ENCODE assay signal across 16 cellular contexts in genomic region chr3:23601020-23601822, GRCh38.
DNase-seq lines count a peak whose midpoint lies in the region; ATAC-seq and TF ChIP-seq lines count a peak whose summit lies in the region.
"Had no signal": no experiment of that assay in that cellular context is flagged by ENCODE, and none has a peak within 500 bp of the region (broad histone marks: within the 10 kb centered on the region; RNA-seq: fewer than 3 reads in every experiment).

No MANE protein-coding gene starts in this region.

- H3K9me3 ChIP-seq in thoracic aorta, result no peaks in the 10 kb centered on the region

- no peaks in the 10 kb centered on the region for H3K27me3 ChIP-seq in thoracic aorta (replicated peaks; ENCODE audit: insufficient read depth)
- H3K27me3 ChIP-seq: heart right ventricle, left lung, right atrium auricular region had no signal

- no peaks in the 10 kb centered on the region for H3K36me3 ChIP-seq in thoracic aorta
- H3K36me3 ChIP-seq: left lung, right atrium auricular region, WERI-Rb-1 had no signal

- peak; percentile 9 for ATAC-seq in thoracic aorta (ENCODE audit: insufficient number of reproducible peaks, low FRiP score, low read depth)
- ATAC-seq: heart right ventricle; left lung; stimulated activated effector memory CD8-positive, alpha-beta T cell treated with anti-CD3 and anti-CD28 coated beads, Interleukin-12 subunit alpha, Interleukin-12 subunit beta, amount 100 ng/mL, for 72 hours had no signal

- no peak overlapping the region for H3K27ac ChIP-seq in thoracic aorta
- H3K27ac ChIP-seq: heart right ventricle, left lung, right atrium auricular region, WERI-Rb-1 had no signal

- DNase-seq in HCEC 1CT (peak; percentile 10), amniotic epithelial cell (ENCODE audit: low read depth) (peak; percentile 57), iris pigment epithelial cell (ENCODE audit: low read depth) (peak; percentile 36), thoracic aorta (ENCODE audit: low spot score) (no peak), HUDEP-2 (lab: John Stamatoyannopoulos, UW; ENCODE audit: unreplicated experiment in 76 of 76) (no peak), T-helper 2 cell (no peak), H4 (ENCODE audit: low spot score) (no peak)
- DNase-seq: activated gamma-delta T cell treated with Interleukin-2 at 50 U/mL for 16 hours; heart right ventricle; left lung; naive B cell; NCI-H2081 treated with DMSO at 0.1 percent for 48 hours; stimulated activated CD4-positive, alpha-beta T cell treated with anti-CD3 and anti-CD28 coated beads, Interleukin-4, amount 100 ng/mL, for 4 hours; WERI-Rb-1 had no signal

- H3K4me1 ChIP-seq in thoracic aorta (ENCODE audit: control insufficient read depth in 1 of 2, low read depth in 2 of 2), result peaks cover 0 to 18% of the 10 kb centered on the region in 2 donors
- H3K4me1 ChIP-seq: left lung, right atrium auricular region had no signal

- peak overlapping the region; percentile 42 for H3K4me3 ChIP-seq in thoracic aorta
- H3K4me3 ChIP-seq: heart right ventricle, left lung, right atrium auricular region had no signal

- no peak for TF ChIP-seq CTCF in thoracic aorta (IDR thresholded peaks at IDR 0.05)

Comparison
In these comparisons a context has a peak if more than half of its experiments do, and no peak if none do; other contexts are left out.
1. DNase-seq: peak in HCEC 1CT (single experiment), amniotic epithelial cell (single experiment) and iris pigment epithelial cell (single experiment); none in thoracic aorta (single experiment), HUDEP-2 (0 of 76), T-helper 2 cell (0 of 5) and H4 (single experiment).